29 cellular contexts compared by ENCODE assay signal in the genomic region with DNA sequence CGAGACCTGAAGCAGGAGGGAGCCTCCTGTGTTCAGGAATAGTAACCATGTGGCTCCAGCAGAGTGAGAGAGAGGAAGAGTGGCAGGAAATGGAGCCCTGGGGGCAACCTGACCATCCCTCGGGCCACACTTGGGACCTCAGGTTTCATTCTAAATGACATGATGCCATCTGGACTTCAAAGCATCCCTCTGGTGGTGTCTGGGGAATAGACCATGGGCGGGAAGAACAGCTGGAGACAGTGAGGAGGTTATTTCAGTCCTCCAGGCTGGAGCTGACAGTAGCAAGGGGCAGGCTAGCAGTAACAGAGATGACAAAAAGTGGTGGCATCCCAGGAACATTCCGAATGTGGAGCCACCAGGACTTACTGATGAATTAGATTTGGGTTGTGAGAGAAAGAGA.
"Had no signal": no experiment of that assay in that cellular context is flagged by ENCODE, and none has a peak within 500 bp of the region (broad histone marks: within the 10 kb centered on the region; RNA-seq: fewer than 3 reads in every experiment).

No MANE protein-coding gene starts in this region.

- H3K4me3 Mint-ChIP-seq: activated CD8-positive, alpha-beta T cell treated with anti-CD3 and anti-CD28 coated beads, Interleukin-2, amount 10 ng/mL, durations not matched to agents 7 days and 5 days; activated naive CD4-positive, alpha-beta T cell treated with anti-CD3 and anti-CD28 coated beads, Interleukin-2, amount 50 U/mL, for 24 hours; activated naive CD8-positive, alpha-beta T cell treated with anti-CD3 and anti-CD28 coated beads, Interleukin-2, amount 50 U/mL, for 24 hours; activated T-helper 1 cell treated with anti-CD3 and anti-CD28 coated beads, Interleukin-12 subunit alpha, Interleukin-12 subunit beta, Interleukin-2, Interleukin-4 antibody, amounts not matched to agents 30 ng/mL and 10 ng/mL and 1 ng/mL, durations not matched to agents 14 hours and 24 hours and 36 hours; brain; central memory CD8-positive, alpha-beta T cell; WTC11 had no signal

- ATAC-seq: activated CD8-positive, alpha-beta T cell treated with anti-CD3 and anti-CD28 coated beads, Interleukin-2, amount 10 ng/mL, durations not matched to agents 7 days and 5 days; activated naive CD8-positive, alpha-beta T cell treated with anti-CD3 and anti-CD28 coated beads, Interleukin-2, amount 50 U/mL, for 24 hours; SK-N-SH treated with all-trans-retinoic acid at 6 μM for 48 hours; WTC11 had no signal

- H3K9me3 Mint-ChIP-seq: activated naive CD4-positive, alpha-beta T cell treated with anti-CD3 and anti-CD28 coated beads, Interleukin-2, amount 50 U/mL, for 24 hours; activated naive CD8-positive, alpha-beta T cell treated with anti-CD3 and anti-CD28 coated beads, Interleukin-2, amount 50 U/mL, for 24 hours; activated T-helper 1 cell treated with anti-CD3 and anti-CD28 coated beads, Interleukin-12 subunit alpha, Interleukin-12 subunit beta, Interleukin-2, Interleukin-4 antibody, amounts not matched to agents 30 ng/mL and 10 ng/mL and 1 ng/mL, durations not matched to agents 14 hours and 24 hours and 36 hours; central memory CD8-positive, alpha-beta T cell had no signal

- DNase-seq: activated CD4-positive, alpha-beta T cell treated with anti-CD3 and anti-CD28 coated beads for 48 hours; activated CD4-positive, alpha-beta T cell treated with anti-CD3 and anti-CD28 coated beads, Interleukin-2, amount 50 U/mL, for 4 hours; activated CD4-positive, CD25-positive, alpha-beta regulatory T cell treated with anti-CD3 and anti-CD28 coated beads, Interleukin-2, amount 50 U/mL, for 72 hours; activated CD8-positive, alpha-beta memory T cell treated with anti-CD3 and anti-CD28 coated beads, Interleukin-2, amount 50 U/mL, for 48 hours; activated CD8-positive, alpha-beta T cell treated with anti-CD3 and anti-CD28 coated beads, Interleukin-2, amount 10 ng/mL, durations not matched to agents 7 days and 5 days; activated effector memory CD4-positive, alpha-beta T cell treated with Interleukin-2 at 50 U/mL for 16 hours; activated naive CD4-positive, alpha-beta T cell; activated naive CD8-positive, alpha-beta T cell treated with anti-CD3 and anti-CD28 coated beads, Interleukin-2, amount 50 U/mL, for 24 hours; activated T-cell treated with anti-CD3 and anti-CD28 coated beads, Interleukin-2, amount 50 U/mL, for 1 hour; amniotic stem cell; Karpas-422; NCI-H1105 treated with DMSO at 0.1 percent for 48 hours; NCI-H1436 treated with DMSO at 0.1 percent for 48 hours; NCI-H187; NCI-H2081; NCI-H2227 treated with DMSO at 0.1 percent for 48 hours; NCI-H446 treated with DMSO at 0.1 percent for 48 hours; NCI-H526 treated with DMSO at 0.1 percent for 48 hours; Peyer's patch; Right ventricle myocardium superior; SJCRH30; SW 1271 had no signal

- H3K4me1 Mint-ChIP-seq: activated naive CD4-positive, alpha-beta T cell treated with anti-CD3 and anti-CD28 coated beads, Interleukin-2, amount 50 U/mL, for 24 hours; activated naive CD8-positive, alpha-beta T cell treated with anti-CD3 and anti-CD28 coated beads, Interleukin-2, amount 50 U/mL, for 24 hours; brain; central memory CD8-positive, alpha-beta T cell; WTC11 had no signal

- H3K36me3 Mint-ChIP-seq: activated naive CD4-positive, alpha-beta T cell treated with anti-CD3 and anti-CD28 coated beads, Interleukin-2, amount 50 U/mL, for 24 hours; brain; WTC11 had no signal

- H3K27ac ChIP-seq: Peyer's patch, RWPE1, SJCRH30 had no signal

- H3K4me1 ChIP-seq: Peyer's patch, SJCRH30 had no signal

- H3K27me3 ChIP-seq: Peyer's patch had no signal

- H3K27me3 Mint-ChIP-seq: activated naive CD8-positive, alpha-beta T cell treated with anti-CD3 and anti-CD28 coated beads, Interleukin-2, amount 50 U/mL, for 24 hours had no signal

- H3K4me3 ChIP-seq: Peyer's patch, SJCRH30 had no signal

- H3K27ac Mint-ChIP-seq: activated CD8-positive, alpha-beta T cell treated with anti-CD3 and anti-CD28 coated beads, Interleukin-2, amount 10 ng/mL, durations not matched to agents 7 days and 5 days; activated naive CD4-positive, alpha-beta T cell treated with anti-CD3 and anti-CD28 coated beads, Interleukin-2, amount 50 U/mL, for 24 hours; activated naive CD8-positive, alpha-beta T cell treated with anti-CD3 and anti-CD28 coated beads, Interleukin-2, amount 50 U/mL, for 24 hours; activated T-helper 1 cell treated with anti-CD3 and anti-CD28 coated beads, Interleukin-12 subunit alpha, Interleukin-12 subunit beta, Interleukin-2, Interleukin-4 antibody, amounts not matched to agents 30 ng/mL and 10 ng/mL and 1 ng/mL, durations not matched to agents 14 hours and 24 hours and 36 hours; brain; WTC11 had no signal

- H3K9me3 ChIP-seq: Peyer's patch, SJCRH30 had no signal

- H3K36me3 ChIP-seq: Peyer's patch, SJCRH30 had no signal
